31 cellular contexts compared by ENCODE assay signal in the genomic region with DNA sequence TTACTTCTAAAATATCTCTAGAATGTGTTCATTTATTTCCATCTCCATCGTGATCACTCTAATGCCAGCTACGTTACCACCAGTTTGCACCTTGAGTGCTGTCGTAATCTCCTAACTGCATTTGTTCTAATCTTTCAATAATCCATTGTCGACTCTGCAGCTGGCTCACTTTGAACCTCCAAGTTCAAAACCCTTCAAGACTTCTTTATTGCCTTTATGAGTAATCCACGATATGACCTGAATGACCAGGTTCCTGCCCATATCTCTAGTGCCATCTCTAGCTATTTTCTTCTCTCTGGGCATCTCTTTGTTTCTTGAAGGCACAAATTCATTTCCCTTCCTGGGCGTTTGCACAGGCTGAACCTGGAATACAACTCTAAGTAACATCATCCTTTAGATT.
"Had no signal": no experiment of that assay in that cellular context is flagged by ENCODE, and none has a peak within 500 bp of the region (broad histone marks: within the 10 kb centered on the region; RNA-seq: fewer than 3 reads in every experiment).

No MANE protein-coding gene starts in this region.

- H3K4me3 ChIP-seq: ascending aorta, pancreas, psoas muscle, sigmoid colon, suprapubic skin, tibial artery had no signal

- DNase-seq: activated CD4-positive, alpha-beta T cell treated with anti-CD3 and anti-CD28 coated beads for 48 hours; activated CD4-positive, alpha-beta T cell treated with anti-CD3 and anti-CD28 coated beads, Interleukin-2, amount 50 U/mL, for 48 hours; activated CD8-positive, alpha-beta memory T cell treated with anti-CD3 and anti-CD28 coated beads for 24 hours; activated gamma-delta T cell; activated naive CD4-positive, alpha-beta T cell treated with anti-CD3 and anti-CD28 coated beads, Interleukin-2, amount 10 ng/mL, durations not matched to agents 7 days and 5 days; activated naive CD8-positive, alpha-beta T cell treated with anti-CD3 and anti-CD28 coated beads, Interleukin-2, amount 10 ng/mL, durations not matched to agents 7 days and 5 days; activated T-cell treated with anti-CD3 and anti-CD28 coated beads, Interleukin-2, amount 50 U/mL, for 1 hour; brain microvascular endothelial cell; caudate nucleus; endodermal cell; glutamatergic neuron; left ventricle myocardium superior; midbrain; naive thymus-derived CD8-positive, alpha-beta T cell; nucleus accumbens; pancreas; psoas muscle; sigmoid colon; small intestine; stimulated activated CD4-positive, alpha-beta T cell treated with anti-CD3 and anti-CD28 coated beads, Interleukin-4, amount 100 ng/mL, for 24 hours; stimulated activated CD8-positive, alpha-beta memory T cell treated with anti-CD3 and anti-CD28 coated beads, Interleukin-4, amount 100 ng/mL, for 48 hours; stimulated activated naive B cell treated with anti-CD40 and anti-IgM and Interleukin-4, amounts not matched to agents 10 μg/mL and 1 μg/mL and 100 μg/mL, for 72 hours; T-helper 9 cell; tibial artery had no signal

- H3K4me3 Mint-ChIP-seq: activated naive CD4-positive, alpha-beta T cell treated with anti-CD3 and anti-CD28 coated beads, Interleukin-2, amount 10 ng/mL, durations not matched to agents 7 days and 5 days; activated naive CD8-positive, alpha-beta T cell treated with anti-CD3 and anti-CD28 coated beads, Interleukin-2, amount 10 ng/mL, durations not matched to agents 7 days and 5 days; dendritic cell treated with granulocyte-macrophage colony-stimulating factor and Interleukin-4, amounts not matched to agents 40 ng/mL and 50 ng/mL, for 4 days; endodermal cell; naive thymus-derived CD8-positive, alpha-beta T cell; neural crest cell; stimulated activated naive B cell treated with anti-CD40 and anti-IgM and Interleukin-4, amounts not matched to agents 10 μg/mL and 1 μg/mL and 100 μg/mL, for 72 hours; T-helper 1 cell treated with Interleukin-12 subunit alpha and Interleukin-12 subunit beta and Interleukin-4 antibody, amounts not matched to agents 30 μg/mL and 1 μg/mL, for 36 hours had no signal

- H3K9me3 Mint-ChIP-seq: activated naive CD4-positive, alpha-beta T cell treated with anti-CD3 and anti-CD28 coated beads, Interleukin-2, amount 10 ng/mL, durations not matched to agents 7 days and 5 days; activated naive CD8-positive, alpha-beta T cell treated with anti-CD3 and anti-CD28 coated beads, Interleukin-2, amount 10 ng/mL, durations not matched to agents 7 days and 5 days; dendritic cell treated with granulocyte-macrophage colony-stimulating factor and Interleukin-4, amounts not matched to agents 40 ng/mL and 50 ng/mL, for 4 days; endodermal cell; naive thymus-derived CD8-positive, alpha-beta T cell; stimulated activated naive B cell treated with anti-CD40 and anti-IgM and Interleukin-4, amounts not matched to agents 10 μg/mL and 1 μg/mL and 100 μg/mL, for 72 hours; T-helper 1 cell treated with Interleukin-12 subunit alpha and Interleukin-12 subunit beta and Interleukin-4 antibody, amounts not matched to agents 30 μg/mL and 1 μg/mL, for 36 hours had no signal

- H3K27me3 ChIP-seq: ascending aorta, brain microvascular endothelial cell, pancreas, sigmoid colon, suprapubic skin, tibial artery had no signal

- H3K27ac Mint-ChIP-seq: activated naive CD4-positive, alpha-beta T cell treated with anti-CD3 and anti-CD28 coated beads, Interleukin-2, amount 10 ng/mL, durations not matched to agents 7 days and 5 days; activated naive CD8-positive, alpha-beta T cell treated with anti-CD3 and anti-CD28 coated beads, Interleukin-2, amount 10 ng/mL, durations not matched to agents 7 days and 5 days; dendritic cell treated with granulocyte-macrophage colony-stimulating factor and Interleukin-4, amounts not matched to agents 40 ng/mL and 50 ng/mL, for 4 days; endodermal cell; naive thymus-derived CD8-positive, alpha-beta T cell; stimulated activated naive B cell treated with anti-CD40 and anti-IgM and Interleukin-4, amounts not matched to agents 10 μg/mL and 1 μg/mL and 100 μg/mL, for 72 hours; T-helper 1 cell treated with Interleukin-12 subunit alpha and Interleukin-12 subunit beta and Interleukin-4 antibody, amounts not matched to agents 30 μg/mL and 1 μg/mL, for 36 hours had no signal

- H3K27me3 Mint-ChIP-seq: activated naive CD4-positive, alpha-beta T cell treated with anti-CD3 and anti-CD28 coated beads, Interleukin-2, amount 10 ng/mL, durations not matched to agents 7 days and 5 days; activated naive CD8-positive, alpha-beta T cell treated with anti-CD3 and anti-CD28 coated beads, Interleukin-2, amount 10 ng/mL, durations not matched to agents 7 days and 5 days; dendritic cell treated with granulocyte-macrophage colony-stimulating factor and Interleukin-4, amounts not matched to agents 40 ng/mL and 50 ng/mL, for 4 days had no signal

- H3K36me3 ChIP-seq: ascending aorta, brain microvascular endothelial cell, pancreas, sigmoid colon, suprapubic skin, tibial artery had no signal

- H3K4me1 ChIP-seq: psoas muscle had no signal

- H3K36me3 Mint-ChIP-seq: activated naive CD4-positive, alpha-beta T cell treated with anti-CD3 and anti-CD28 coated beads, Interleukin-2, amount 10 ng/mL, durations not matched to agents 7 days and 5 days; activated naive CD8-positive, alpha-beta T cell treated with anti-CD3 and anti-CD28 coated beads, Interleukin-2, amount 10 ng/mL, durations not matched to agents 7 days and 5 days; naive thymus-derived CD8-positive, alpha-beta T cell; stimulated activated naive B cell treated with anti-CD40 and anti-IgM and Interleukin-4, amounts not matched to agents 10 μg/mL and 1 μg/mL and 100 μg/mL, for 72 hours had no signal

- H3K4me1 Mint-ChIP-seq: activated naive CD4-positive, alpha-beta T cell treated with anti-CD3 and anti-CD28 coated beads, Interleukin-2, amount 10 ng/mL, durations not matched to agents 7 days and 5 days; activated naive CD8-positive, alpha-beta T cell treated with anti-CD3 and anti-CD28 coated beads, Interleukin-2, amount 10 ng/mL, durations not matched to agents 7 days and 5 days had no signal

- ATAC-seq: activated CD4-positive, CD25-positive, alpha-beta regulatory T cell treated with anti-CD3 and anti-CD28 coated beads, Interleukin-2, amount 50 U/mL, for 24 hours; left ventricle myocardium superior; naive thymus-derived CD8-positive, alpha-beta T cell; pancreas; psoas muscle; stimulated activated naive B cell treated with anti-CD40 and anti-IgM and Interleukin-4, amounts not matched to agents 10 μg/mL and 1 μg/mL and 100 μg/mL, for 72 hours had no signal

- H3K27ac ChIP-seq: ascending aorta, brain microvascular endothelial cell, pancreas, psoas muscle, sigmoid colon, suprapubic skin, tibial artery, VCaP had no signal

- H3K9me3 ChIP-seq: ascending aorta, pancreas, psoas muscle, sigmoid colon, suprapubic skin, tibial artery had no signal
